Comparison of ENCODE assay signal across 29 cellular contexts in the genomic region with DNA sequence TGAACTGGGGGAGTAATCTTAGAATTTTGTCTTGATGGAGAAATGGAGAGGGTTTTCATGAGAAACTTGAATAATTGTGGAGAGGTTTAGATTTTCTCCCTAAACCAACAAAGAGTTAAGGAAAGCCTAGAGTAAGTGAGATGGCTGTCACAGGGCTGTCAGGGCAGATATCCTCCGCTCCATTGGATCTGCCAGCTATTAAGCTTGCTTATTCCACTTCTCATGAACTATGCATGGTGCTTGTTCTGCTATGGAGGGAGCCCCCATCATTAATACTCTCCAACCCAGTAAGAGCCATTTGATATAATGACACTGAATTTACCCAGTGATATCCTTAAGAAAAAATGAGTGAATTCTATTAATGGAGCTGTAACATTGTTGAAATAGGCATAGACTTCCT.
"Had no signal": no experiment of that assay in that cellular context is flagged by ENCODE, and none has a peak within 500 bp of the region (broad histone marks: within the 10 kb centered on the region; RNA-seq: fewer than 3 reads in every experiment).

No MANE protein-coding gene starts in this region.

- H3K27me3 ChIP-seq: ascending aorta, body of pancreas had no signal

- H3K9me3 ChIP-seq: ascending aorta, body of pancreas had no signal

- H3K27ac ChIP-seq: ascending aorta, body of pancreas had no signal

- H3K4me3 Mint-ChIP-seq: activated CD4-positive, alpha-beta T cell treated with anti-CD3 and anti-CD28 coated beads, Interleukin-2, amount 10 ng/mL, durations not matched to agents 7 days and 5 days; activated CD8-positive, alpha-beta T cell treated with anti-CD3 and anti-CD28 coated beads, Interleukin-2, amount 10 ng/mL, durations not matched to agents 7 days and 5 days; activated naive CD4-positive, alpha-beta T cell treated with anti-CD3 and anti-CD28 coated beads, Interleukin-2, amount 50 U/mL, for 24 hours; activated naive CD8-positive, alpha-beta T cell treated with anti-CD3 and anti-CD28 coated beads, Interleukin-2, amount 10 ng/mL, durations not matched to agents 7 days and 5 days; activated T-cell treated with anti-CD3 and anti-CD28 coated beads, Interleukin-2, amount 50 U/mL, for 24 hours; T-helper 1 cell treated with Interleukin-12 subunit alpha and Interleukin-12 subunit beta and Interleukin-4 antibody, amounts not matched to agents 30 μg/mL and 1 μg/mL, for 36 hours; T-helper 2 cell treated with Interferon-gamma antibody and Interleukin-4, amounts not matched to agents 5 μg/mL and 100 μg/mL, for 36 hours had no signal

- H3K4me1 Mint-ChIP-seq: activated CD4-positive, alpha-beta T cell treated with anti-CD3 and anti-CD28 coated beads, Interleukin-2, amount 10 ng/mL, durations not matched to agents 7 days and 5 days; activated naive CD4-positive, alpha-beta T cell treated with anti-CD3 and anti-CD28 coated beads, Interleukin-2, amount 50 U/mL, for 24 hours; activated naive CD8-positive, alpha-beta T cell treated with anti-CD3 and anti-CD28 coated beads, Interleukin-2, amount 10 ng/mL, durations not matched to agents 7 days and 5 days had no signal

- DNase-seq: activated CD4-positive, alpha-beta T cell treated with anti-CD3 and anti-CD28 coated beads, Interleukin-2, amount 10 ng/mL, durations not matched to agents 7 days and 5 days; activated CD4-positive, alpha-beta T cell treated with anti-CD3 and anti-CD28 coated beads, Interleukin-2, amount 50 U/mL, for 48 hours; activated CD8-positive, alpha-beta T cell treated with anti-CD3 and anti-CD28 coated beads, Interleukin-2, amount 10 ng/mL, durations not matched to agents 7 days and 5 days; activated gamma-delta T cell; activated naive CD4-positive, alpha-beta T cell treated with Interleukin-2 at 50 U/mL for 16 hours; activated naive CD8-positive, alpha-beta T cell treated with anti-CD3 and anti-CD28 coated beads, Interleukin-2, amount 10 ng/mL, durations not matched to agents 7 days and 5 days; activated T-cell treated with anti-CD3 and anti-CD28 coated beads, Interleukin-2, amount 50 U/mL, for 24 hours; amygdala; body of pancreas; caudate nucleus; Kasumi-1; KG1; MM.1S; MV-4-11; NCI-H1092; NCI-H1436 treated with DMSO at 0.1 percent for 48 hours; NCI-H1694 treated with DMSO at 0.1 percent for 48 hours; NCI-H2081; NCI-H226; NCI-H446 treated with DMSO at 0.1 percent for 48 hours; NCI-H524; NCI-H69; NK-92 treated with Interleukin-12 subunit alpha and Interleukin-12 subunit beta, amount 100 ng/mL, for 24 hours; Right ventricle myocardium superior had no signal

- H3K4me1 ChIP-seq: ascending aorta, body of pancreas had no signal

- H3K36me3 Mint-ChIP-seq: activated naive CD4-positive, alpha-beta T cell treated with anti-CD3 and anti-CD28 coated beads, Interleukin-2, amount 50 U/mL, for 24 hours; activated naive CD8-positive, alpha-beta T cell treated with anti-CD3 and anti-CD28 coated beads, Interleukin-2, amount 10 ng/mL, durations not matched to agents 7 days and 5 days had no signal

- H3K9me3 Mint-ChIP-seq: activated CD4-positive, alpha-beta T cell treated with anti-CD3 and anti-CD28 coated beads, Interleukin-2, amount 10 ng/mL, durations not matched to agents 7 days and 5 days; activated naive CD4-positive, alpha-beta T cell treated with anti-CD3 and anti-CD28 coated beads, Interleukin-2, amount 50 U/mL, for 24 hours; activated naive CD8-positive, alpha-beta T cell treated with anti-CD3 and anti-CD28 coated beads, Interleukin-2, amount 10 ng/mL, durations not matched to agents 7 days and 5 days; activated T-cell treated with anti-CD3 and anti-CD28 coated beads, Interleukin-2, amount 50 U/mL, for 24 hours; activated T-helper 2 cell treated with anti-CD3 and anti-CD28 coated beads, Interferon-gamma antibody, Interleukin-2, Interleukin-4, amounts not matched to agents 10 μg/mL and 5 μg/mL and 100 μg/mL, durations not matched to agents 14 hours and 24 hours and 36 hours; T-helper 1 cell treated with Interleukin-12 subunit alpha and Interleukin-12 subunit beta and Interleukin-4 antibody, amounts not matched to agents 30 μg/mL and 1 μg/mL, for 36 hours; T-helper 2 cell treated with Interferon-gamma antibody and Interleukin-4, amounts not matched to agents 5 μg/mL and 100 μg/mL, for 36 hours had no signal

- H3K4me3 ChIP-seq: ascending aorta, body of pancreas had no signal

- H3K27me3 Mint-ChIP-seq: activated CD4-positive, alpha-beta T cell treated with anti-CD3 and anti-CD28 coated beads, Interleukin-2, amount 10 ng/mL, durations not matched to agents 7 days and 5 days; activated naive CD4-positive, alpha-beta T cell treated with anti-CD3 and anti-CD28 coated beads, Interleukin-2, amount 50 U/mL, for 24 hours; activated naive CD8-positive, alpha-beta T cell treated with anti-CD3 and anti-CD28 coated beads, Interleukin-2, amount 10 ng/mL, durations not matched to agents 7 days and 5 days; activated T-cell treated with anti-CD3 and anti-CD28 coated beads, Interleukin-2, amount 50 U/mL, for 24 hours had no signal

- H3K27ac Mint-ChIP-seq: activated CD4-positive, alpha-beta T cell treated with anti-CD3 and anti-CD28 coated beads, Interleukin-2, amount 10 ng/mL, durations not matched to agents 7 days and 5 days; activated CD8-positive, alpha-beta T cell treated with anti-CD3 and anti-CD28 coated beads, Interleukin-2, amount 10 ng/mL, durations not matched to agents 7 days and 5 days; activated naive CD4-positive, alpha-beta T cell treated with anti-CD3 and anti-CD28 coated beads, Interleukin-2, amount 50 U/mL, for 24 hours; activated naive CD8-positive, alpha-beta T cell treated with anti-CD3 and anti-CD28 coated beads, Interleukin-2, amount 10 ng/mL, durations not matched to agents 7 days and 5 days; activated T-cell treated with anti-CD3 and anti-CD28 coated beads, Interleukin-2, amount 50 U/mL, for 24 hours; activated T-helper 2 cell treated with anti-CD3 and anti-CD28 coated beads, Interferon-gamma antibody, Interleukin-2, Interleukin-4, amounts not matched to agents 10 μg/mL and 5 μg/mL and 100 μg/mL, durations not matched to agents 14 hours and 24 hours and 36 hours; T-helper 1 cell treated with Interleukin-12 subunit alpha and Interleukin-12 subunit beta and Interleukin-4 antibody, amounts not matched to agents 30 μg/mL and 1 μg/mL, for 36 hours; T-helper 2 cell treated with Interferon-gamma antibody and Interleukin-4, amounts not matched to agents 5 μg/mL and 100 μg/mL, for 36 hours had no signal

- H3K36me3 ChIP-seq: ascending aorta had no signal
